8 cellular contexts compared by ENCODE assay signal in genomic region chr2:230797515-230798495, GRCh38.
DNase-seq lines count a peak whose midpoint lies in the region; ATAC-seq, FAIRE-seq and TF ChIP-seq lines count a peak whose summit lies in the region.

No MANE protein-coding gene starts in this region.

- H3K27me3 ChIP-seq in ACC112 (ENCODE audit: insufficient read depth, low read length) (no peaks in the 10 kb centered on the region), PC-9 (ENCODE audit: insufficient read depth, low read depth) (no peaks in the 10 kb centered on the region), heart right ventricle (no peaks in the 10 kb centered on the region)

- BruUV-seq in PC-9 (replicated peaks; lab: Mats Ljungman, UMichigan) = no TSS peak

- H3K4me2 ChIP-seq in PC-9 = peak overlapping the region; percentile 26; the same call in 1 of the 2 replicates

- DNase-seq in GM19239 (ENCODE audit: insufficient read length, low spot score) = no peak
- DNase-seq in PC-9 = no peak
- peak in 1 of 2 donors; percentile 19 for DNase-seq in heart right ventricle
- DNase-seq in occipital lobe (lab: John Stamatoyannopoulos, UW) = no peak
- DNase-seq in activated effector memory CD4-positive, alpha-beta T cell treated with Interleukin-2 at 50 U/mL for 16 hours = no peak
- no peak for DNase-seq in NCI-H187 treated with DMSO at 0.1 percent for 48 hours (lab: John Stamatoyannopoulos, UW)
- DNase-seq in NCI-H446 treated with DMSO at 0.1 percent for 48 hours (lab: John Stamatoyannopoulos, UW) = no peak

- FAIRE-seq in GM19239 (lab: Jason Lieb, UNC) = peak; percentile 77

- no peaks in the 10 kb centered on the region for H3K9me2 ChIP-seq in PC-9 (ENCODE audit: insufficient read depth)

- POLR2A ChIA-PET in PC-9 (lab: Charles Lee; ENCODE audit: unreplicated experiment) = interaction anchor here (0.6 to 0.7 kb wide), 2 partner anchors 12 to 61 kb away, joined by 4 to 15 read pairs; no protein-coding TSS in a partner anchor

- H3K4me3 ChIP-seq in ACC112 (ENCODE audit: low read depth, low read length) = no peak overlapping the region
- H3K4me3 ChIP-seq in PC-9 = no peak overlapping the region
- H3K4me3 ChIP-seq in heart right ventricle = no peak overlapping the region

- H3K36me3 ChIP-seq in ACC112 (ENCODE audit: insufficient read depth, low read length) (peaks cover 12% of the 10 kb centered on the region), PC-9 (ENCODE audit: low read depth) (peaks cover 57% of the 10 kb centered on the region), heart right ventricle (peaks cover 0 to 58% (median 20%) of the 10 kb centered on the region in 9 donors)

- H3K27ac ChIP-seq in ACC112 (ENCODE audit: low read depth, low read length) (peak overlapping the region; percentile 28; the same call in 1 of the 2 replicates), PC-9 (peak overlapping the region; percentile 85), heart right ventricle (peak overlapping the region in 3 of 10 donors; percentile 18 to 86 (median 38))

- H3K4me1 ChIP-seq in ACC112 (ENCODE audit: control insufficient read depth, insufficient read depth, low read length, unreplicated experiment) = peaks cover 56% of the 10 kb centered on the region
- H3K4me1 ChIP-seq in PC-9 (replicated peaks; ENCODE audit: insufficient read depth) = peaks cover 58% of the 10 kb centered on the region
- H3K4me1 ChIP-seq in heart right ventricle = peaks cover 0 to 62% (median 44%) of the 10 kb centered on the region in 9 donors

- ATAC-seq in heart right ventricle = peak in 7 of 8 donors; percentile 13 to 61 (median 49)

- no peak overlapping the region for H2AFZ ChIP-seq in ACC112 (ENCODE audit: low read length, unreplicated experiment)
- H2AFZ ChIP-seq in PC-9 = no peak overlapping the region

- H3K79me2 ChIP-seq in ACC112 (ENCODE audit: control insufficient read depth, insufficient read depth, low read length, unreplicated experiment) (peaks cover 33% of the 10 kb centered on the region), PC-9 (ENCODE audit: low read depth) (peaks cover 59% of the 10 kb centered on the region)

- CTCF ChIA-PET in PC-9 (lab: Charles Lee) = interaction anchor here (0.6 to 1.3 kb wide), 9 partner anchors 16 to 129 kb away, joined by 3 to 6 read pairs (median 3); no protein-coding TSS in a partner anchor

- H3K9me3 ChIP-seq in PC-9 (ENCODE audit: insufficient read depth, low read depth) (peaks cover 7% of the 10 kb centered on the region; the same call in 1 of the 2 replicates), heart right ventricle (no peaks in the 10 kb centered on the region)

- intact Hi-C loops in PC-9 (cut with micrococcal nuclease; ENCODE audit: unreplicated experiment) = loop anchor here (2.0 to 5.0 kb wide), 4 partner anchors 41 to 576 kb away; no protein-coding TSS in a partner anchor
- intact Hi-C loops in heart right ventricle (cut with DNase I) = loop anchor here in 9 of 10 donors (5.0 to 10.0 kb wide), 3 partner anchors 81 to 86 kb away; partner anchors contain the start of gene CAB39 (in 8 of the 9)

- TF ChIP-seq CTCF in PC-9 (conservative IDR thresholded peaks at IDR 0.05) = no peak
- no peak for TF ChIP-seq CTCF in heart right ventricle (IDR thresholded peaks at IDR 0.05)

- peaks cover 62% of the 10 kb centered on the region for H3F3A ChIP-seq in PC-9 (ENCODE audit: insufficient read depth, low read depth)

- H4K20me1 ChIP-seq in PC-9 (ENCODE audit: insufficient read depth) = no peaks in the 10 kb centered on the region

- WGBS in heart right ventricle, 2 donors = 83 to 88% methylated on average over 8 of the region's 8 CpGs
